Comparison of ENCODE assay signal across 8 cellular contexts in genomic region chr1:183218981-183219621, GRCh38. TPM values are rescaled to one million over a fixed set of nuclear protein-coding genes. Genes with fewer than 3 reads are reported as not detected.
DNase-seq lines count a peak whose midpoint lies in the region; ATAC-seq and TF ChIP-seq lines count a peak whose summit lies in the region.

No MANE protein-coding gene starts in this region.

- H3K27me3 Mint-ChIP-seq in chondrocyte (ENCODE audit: low read depth): no peaks in the 10 kb centered on the region

- H3K27me3 ChIP-seq in NT2/D1 (ENCODE audit: insufficient read depth, insufficient read length) (no peaks in the 10 kb centered on the region), prostate gland (replicated peaks; ENCODE audit: insufficient read depth) (no peaks in the 10 kb centered on the region)

- H3K9me3 ChIP-seq in NT2/D1 (ENCODE audit: insufficient read depth, low read length): no peaks in the 10 kb centered on the region
- no peaks in the 10 kb centered on the region for H3K9me3 ChIP-seq in prostate gland

- DNase-seq in GM13976 (ENCODE audit: low spot score) (peak; percentile 15), NT2/D1 (ENCODE audit: low read depth, low spot score) (peak; percentile 55), cerebellar cortex (ENCODE audit: low spot score) (peak; percentile 34), prostate gland (ENCODE audit: low spot score) (peak; percentile 78), chondrocyte (ENCODE audit: low spot score) (no peak), COLO829 (ENCODE audit: low spot score) (no peak)

- no peak overlapping the region for H3K4me3 Mint-ChIP-seq in chondrocyte (ENCODE audit: unreplicated experiment)

- H3K9me3 Mint-ChIP-seq in chondrocyte (ENCODE audit: low read depth): no peaks in the 10 kb centered on the region

- TF ChIP-seq POLR2A in prostate gland (IDR thresholded peaks at IDR 0.05): no peak

- H3K36me3 Mint-ChIP-seq in chondrocyte (ENCODE audit: low read depth): peaks cover 4% of the 10 kb centered on the region

- no peak overlapping the region for H3K9ac ChIP-seq in NT2/D1 (ENCODE audit: insufficient read length, low read depth)

- H3K36me3 ChIP-seq in NT2/D1 (ENCODE audit: insufficient read depth, insufficient read length, low read length) (peaks cover 3% of the 10 kb centered on the region), prostate gland (no peaks in the 10 kb centered on the region)

- H3K4me3 ChIP-seq in NT2/D1 (ENCODE audit: insufficient read length, low read depth): no peak overlapping the region
- H3K4me3 ChIP-seq in prostate gland: no peak overlapping the region

- H3K4me1 ChIP-seq in NT2/D1 (ENCODE audit: insufficient read depth, insufficient read length) (peaks cover 12% of the 10 kb centered on the region), prostate gland (replicated peaks) (no peaks in the 10 kb centered on the region)

- intact Hi-C loops in prostate gland (cut with DNase I): no loop called here

- no peak for ATAC-seq in HG03378 (IDR thresholded peaks at IDR 0.05; ENCODE audit: unreplicated experiment)
- no peak for ATAC-seq in GM21825 (IDR thresholded peaks at IDR 0.05; ENCODE audit: unreplicated experiment)

- TF ChIP-seq CTCF in GM13976 (IDR thresholded peaks at IDR 0.05; ENCODE audit: borderline replicate concordance, control extremely low read depth, extremely low read depth, insufficient read depth, missing control alignments) (no peak), prostate gland (IDR thresholded peaks at IDR 0.05) (no peak), chondrocyte (IDR thresholded peaks at IDR 0.05) (no peak)

- peaks cover 12% of the 10 kb centered on the region for H3K4me1 Mint-ChIP-seq in chondrocyte (ENCODE audit: low read depth)

- 6% methylated on average over 5 of the region's 5 CpGs for WGBS in prostate gland

- no peak overlapping the region for H3K27ac Mint-ChIP-seq in chondrocyte (ENCODE audit: unreplicated experiment)

- in situ Hi-C loops in GM13976 (cut with MboI; ENCODE audit: low sequenced_read_pairs, unreplicated experiment): no loop called here

- peak overlapping the region; percentile 42 to 73 for H3K27ac ChIP-seq in prostate gland

RNA-seq across cellular contexts. Expression of gene LAMC2, which starts 33.0 kb away (rescaled TPM):
- 10 to 100 TPM in 1 of 2 donors, 1 to 10 TPM in 1; 9.3 to 11.6 TPM for total RNA-seq in prostate gland
- 13.8 to 20.1 TPM (median 14.5 TPM) in 3 replicates for total RNA-seq in chondrocyte

Comparison
In these comparisons a context has a peak if more than half of its experiments do, and no peak if none do; other contexts are left out.
1. DNase-seq: peak in GM13976 (single experiment), NT2/D1 (single experiment), cerebellar cortex (single experiment) and prostate gland (single experiment); none in chondrocyte (single experiment) and COLO829 (single experiment).